In genomic region chr13:30235206-30235605, GRCh38 we compare ENCODE assay signal across 1 cellular context.
TF ChIP-seq lines count a peak whose summit lies in the region.

No MANE protein-coding gene starts in this region.

TF ChIP-seq in GM12878, 131 proteins besides CTCF, POLR2A, EP300 and RAD21:
- TF ChIP-seq E2F4 (IDR thresholded peaks at IDR 0.05; ENCODE audit: low read depth, low read length) = no peak
- no peak for TF ChIP-seq ASH2L (IDR thresholded peaks at IDR 0.05; ENCODE audit: borderline replicate concordance, low read depth)
- no peak for TF ChIP-seq CUX1 (IDR thresholded peaks at IDR 0.05; ENCODE audit: insufficient replicate concordance, low read depth, low read length)
- TF ChIP-seq SMAD1 (IDR thresholded peaks at IDR 0.05; ENCODE audit: low read depth, partially characterized antibody) = no peak
- no peak for TF ChIP-seq ESRRA (IDR thresholded peaks at IDR 0.05; ENCODE audit: low read length)
- TF ChIP-seq HDAC6 (IDR thresholded peaks at IDR 0.05; ENCODE audit: unreplicated experiment) = no peak
- TF ChIP-seq TARDBP (IDR thresholded peaks at IDR 0.05; ENCODE audit: borderline replicate concordance) = no peak
- TF ChIP-seq TAF1 (IDR thresholded peaks at IDR 0.05; ENCODE audit: borderline replicate concordance, low read depth, low read length) = no peak
- no peak for TF ChIP-seq SIN3A (IDR thresholded peaks at IDR 0.05; ENCODE audit: low read depth, low read length)
- no peak for TF ChIP-seq ZBTB4 (CRISPR knock-in tag; IDR thresholded peaks at IDR 0.05)
- no peak for TF ChIP-seq PBX3 (IDR thresholded peaks at IDR 0.05; ENCODE audit: insufficient replicate concordance, low read depth, low read length)
- no peak for TF ChIP-seq SP1 (IDR thresholded peaks at IDR 0.05; ENCODE audit: low read depth, low read length)
- no peak for TF ChIP-seq ZNF687 (IDR thresholded peaks at IDR 0.05)
- no peak for TF ChIP-seq JUND (IDR thresholded peaks at IDR 0.05; ENCODE audit: low read depth, low read length)
- TF ChIP-seq NR2F1 (conservative IDR thresholded peaks at IDR 0.05) = no peak
- TF ChIP-seq ETV6 (conservative IDR thresholded peaks at IDR 0.05 in 1 of 2, IDR thresholded peaks at IDR 0.05 in 1 of 2; ENCODE audit: borderline replicate concordance in 1 of 2, low read depth in 1 of 2) = no peak
- no peak for TF ChIP-seq FOXM1 (IDR thresholded peaks at IDR 0.05; ENCODE audit: low read depth, low read length)
- TF ChIP-seq CEBPZ (IDR thresholded peaks at IDR 0.05; ENCODE audit: low read depth, low read length) = no peak
